In genomic region chr1:8121261-8122159, GRCh38 we compare ENCODE assay signal across 1 cellular context.
A peak's percentile ranks its signal among the peaks of the same experiment; 100 is the strongest.
TF ChIP-seq lines count a peak whose summit lies in the region.

No MANE protein-coding gene starts in this region.

TF ChIP-seq in HepG2, 621 proteins besides CTCF, POLR2A, EP300 and RAD21 (continued from another document):
- TF ChIP-seq, protein P1, sequence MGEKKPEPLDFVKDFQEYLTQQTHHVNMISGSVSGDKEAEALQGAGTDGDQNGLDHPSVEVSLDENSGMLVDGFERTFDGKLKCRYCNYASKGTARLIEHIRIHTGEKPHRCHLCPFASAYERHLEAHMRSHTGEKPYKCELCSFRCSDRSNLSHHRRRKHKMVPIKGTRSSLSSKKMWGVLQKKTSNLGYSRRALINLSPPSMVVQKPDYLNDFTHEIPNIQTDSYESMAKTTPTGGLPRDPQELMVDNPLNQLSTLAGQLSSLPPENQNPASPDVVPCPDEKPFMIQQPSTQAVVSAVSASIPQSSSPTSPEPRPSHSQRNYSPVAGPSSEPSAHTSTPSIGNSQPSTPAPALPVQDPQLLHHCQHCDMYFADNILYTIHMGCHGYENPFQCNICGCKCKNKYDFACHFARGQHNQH (CRISPR knock-in tag; IDR thresholded peaks at IDR 0.05): peak; percentile 20; the same call in 1 of the 2 replicates
- TF ChIP-seq, protein P2, sequence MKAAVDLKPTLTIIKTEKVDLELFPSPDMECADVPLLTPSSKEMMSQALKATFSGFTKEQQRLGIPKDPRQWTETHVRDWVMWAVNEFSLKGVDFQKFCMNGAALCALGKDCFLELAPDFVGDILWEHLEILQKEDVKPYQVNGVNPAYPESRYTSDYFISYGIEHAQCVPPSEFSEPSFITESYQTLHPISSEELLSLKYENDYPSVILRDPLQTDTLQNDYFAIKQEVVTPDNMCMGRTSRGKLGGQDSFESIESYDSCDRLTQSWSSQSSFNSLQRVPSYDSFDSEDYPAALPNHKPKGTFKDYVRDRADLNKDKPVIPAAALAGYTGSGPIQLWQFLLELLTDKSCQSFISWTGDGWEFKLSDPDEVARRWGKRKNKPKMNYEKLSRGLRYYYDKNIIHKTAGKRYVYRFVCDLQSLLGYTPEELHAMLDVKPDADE (CRISPR knock-in tag; IDR thresholded peaks at IDR 0.05): 0 out of 2 replicates have a peak, but pooled peaks have one; percentile 8
- TF ChIP-seq RBM39 (IDR thresholded peaks at IDR 0.05; ENCODE audit: low read depth, low read length, poor library complexity, severe bottlenecking): no peak
- TF ChIP-seq CBFB (CRISPR knock-in tag; IDR thresholded peaks at IDR 0.05): 0 out of 2 replicates have a peak, but pooled peaks have one; percentile 1
- no peak; the same call in 1 of the 2 replicates for TF ChIP-seq THAP11 (CRISPR knock-in tag; IDR thresholded peaks at IDR 0.05)
- 0 out of 2 replicates have a peak, but pooled peaks have one; percentile 2 for TF ChIP-seq ZNF24 (IDR thresholded peaks at IDR 0.05)
- 0 out of 2 replicates have a peak, but pooled peaks have one; percentile 4 for TF ChIP-seq TFAP4 (IDR thresholded peaks at IDR 0.05; ENCODE audit: borderline replicate concordance, low read depth)
- 0 out of 2 replicates have a peak, but pooled peaks have one; percentile 3 for TF ChIP-seq SMC3 (IDR thresholded peaks at IDR 0.05; ENCODE audit: low read length)
- TF ChIP-seq ZNF891 (CRISPR knock-in tag; IDR thresholded peaks at IDR 0.05): peak; percentile 7; the same call in 1 of the 2 replicates
- 0 out of 2 replicates have a peak, but pooled peaks have one; percentile 55 for TF ChIP-seq ZSCAN31 (CRISPR knock-in tag; IDR thresholded peaks at IDR 0.05; ENCODE audit: low read depth)
- TF ChIP-seq ZNF788 (CRISPR knock-in tag; IDR thresholded peaks at IDR 0.05; ENCODE audit: borderline replicate concordance): 0 out of 2 replicates have a peak, but pooled peaks have one; percentile 15
